Comparison of ENCODE assay signal across 1 cellular context in the genomic region with DNA sequence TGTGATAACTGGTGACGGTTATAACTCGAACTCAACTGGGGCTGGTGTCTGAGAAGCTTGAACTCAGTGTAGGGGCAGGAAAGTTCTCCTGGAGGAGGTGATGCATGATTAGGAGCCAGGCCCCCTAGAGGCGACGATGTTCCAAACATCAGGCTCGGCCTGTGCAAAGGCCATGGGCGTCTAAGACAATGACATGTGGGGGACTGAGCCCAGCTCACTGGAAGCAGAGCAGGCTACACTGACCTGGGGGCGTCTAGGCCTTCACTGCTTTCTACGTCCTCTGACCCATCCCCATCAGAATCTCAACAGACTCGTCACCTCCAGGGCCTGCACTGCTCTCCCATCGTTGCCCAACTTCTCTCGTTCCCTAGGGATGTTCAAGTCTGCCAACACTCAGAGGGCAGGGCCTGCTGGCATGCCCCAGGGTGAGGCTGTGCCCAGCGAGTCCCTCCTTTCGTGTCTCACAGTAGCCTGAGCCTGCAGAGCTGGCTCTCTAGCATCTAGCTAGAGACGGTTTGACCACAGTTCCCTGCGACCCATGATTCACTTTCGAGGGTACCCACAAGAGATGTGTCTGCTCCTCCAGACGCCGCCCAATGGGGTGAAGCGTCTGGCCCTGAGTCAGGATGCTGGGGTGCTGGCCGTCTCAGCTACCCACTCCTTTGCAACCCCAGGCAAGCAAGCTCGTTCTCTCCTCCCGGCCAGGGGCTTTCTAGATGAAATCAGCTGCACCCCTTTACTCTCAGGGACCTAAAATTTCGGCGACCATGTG.
A peak's percentile ranks its signal among the peaks of the same experiment; 100 is the strongest.
TF ChIP-seq lines count a peak whose summit lies in the region.

No MANE protein-coding gene starts in this region.

TF ChIP-seq in HepG2, 621 proteins besides CTCF, POLR2A, EP300 and RAD21 (continued from another document and continues in another):
- TF ChIP-seq, protein P1, sequence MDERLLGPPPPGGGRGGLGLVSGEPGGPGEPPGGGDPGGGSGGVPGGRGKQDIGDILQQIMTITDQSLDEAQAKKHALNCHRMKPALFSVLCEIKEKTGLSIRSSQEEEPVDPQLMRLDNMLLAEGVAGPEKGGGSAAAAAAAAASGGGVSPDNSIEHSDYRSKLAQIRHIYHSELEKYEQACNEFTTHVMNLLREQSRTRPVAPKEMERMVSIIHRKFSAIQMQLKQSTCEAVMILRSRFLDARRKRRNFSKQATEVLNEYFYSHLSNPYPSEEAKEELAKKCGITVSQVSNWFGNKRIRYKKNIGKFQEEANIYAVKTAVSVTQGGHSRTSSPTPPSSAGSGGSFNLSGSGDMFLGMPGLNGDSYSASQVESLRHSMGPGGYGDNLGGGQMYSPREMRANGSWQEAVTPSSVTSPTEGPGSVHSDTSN (CRISPR knock-in tag; IDR thresholded peaks at IDR 0.05): no peak
- TF ChIP-seq MAFK (conservative IDR thresholded peaks at IDR 0.05 in 1 of 2, IDR thresholded peaks at IDR 0.05 in 1 of 2; ENCODE audit: low read length in 2 of 2) (no peak), ZNF30 (CRISPR knock-in tag; IDR thresholded peaks at IDR 0.05) (no peak; the same call in 1 of the 2 replicates), ISL2 (CRISPR knock-in tag; IDR thresholded peaks at IDR 0.05) (no peak), MTA1 (CRISPR knock-in tag; IDR thresholded peaks at IDR 0.05; ENCODE audit: borderline replicate concordance) (no peak), ZNF768 (CRISPR knock-in tag; IDR thresholded peaks at IDR 0.05) (no peak; the same call in 1 of the 2 replicates), CREM (IDR thresholded peaks at IDR 0.05) (no peak), CREM (CRISPR knock-in tag; IDR thresholded peaks at IDR 0.05) (no peak), PTBP1 (IDR thresholded peaks at IDR 0.05; ENCODE audit: low read depth, low read length, poor library complexity, severe bottlenecking) (no peak), ZNF75D (CRISPR knock-in tag; IDR thresholded peaks at IDR 0.05; ENCODE audit: borderline replicate concordance) (no peak), ZNF556 (CRISPR knock-in tag; IDR thresholded peaks at IDR 0.05; ENCODE audit: borderline replicate concordance) (no peak), ARID2 (CRISPR knock-in tag; IDR thresholded peaks at IDR 0.05; ENCODE audit: borderline replicate concordance) (no peak), REXO4 (CRISPR knock-in tag; IDR thresholded peaks at IDR 0.05; ENCODE audit: borderline replicate concordance) (no peak), NR2F6 (IDR thresholded peaks at IDR 0.05) (no peak), NR2F6 (CRISPR knock-in tag; IDR thresholded peaks at IDR 0.05) (no peak), TOE1 (CRISPR knock-in tag; IDR thresholded peaks at IDR 0.05) (no peak), ZNF607 (CRISPR knock-in tag; IDR thresholded peaks at IDR 0.05; ENCODE audit: borderline replicate concordance) (0 out of 2 replicates have a peak, but pooled peaks have one; percentile 6), ZNF530 (CRISPR knock-in tag; IDR thresholded peaks at IDR 0.05; ENCODE audit: low read depth) (no peak), U2AF2 (IDR thresholded peaks at IDR 0.05; ENCODE audit: low read depth, low read length) (no peak), IKZF4 (CRISPR knock-in tag; IDR thresholded peaks at IDR 0.05; ENCODE audit: borderline replicate concordance, low read depth, not compliant biosample characterization) (no peak), NFE2L1 (CRISPR knock-in tag; IDR thresholded peaks at IDR 0.05; ENCODE audit: borderline replicate concordance) (no peak)
- TF ChIP-seq, protein P2, sequence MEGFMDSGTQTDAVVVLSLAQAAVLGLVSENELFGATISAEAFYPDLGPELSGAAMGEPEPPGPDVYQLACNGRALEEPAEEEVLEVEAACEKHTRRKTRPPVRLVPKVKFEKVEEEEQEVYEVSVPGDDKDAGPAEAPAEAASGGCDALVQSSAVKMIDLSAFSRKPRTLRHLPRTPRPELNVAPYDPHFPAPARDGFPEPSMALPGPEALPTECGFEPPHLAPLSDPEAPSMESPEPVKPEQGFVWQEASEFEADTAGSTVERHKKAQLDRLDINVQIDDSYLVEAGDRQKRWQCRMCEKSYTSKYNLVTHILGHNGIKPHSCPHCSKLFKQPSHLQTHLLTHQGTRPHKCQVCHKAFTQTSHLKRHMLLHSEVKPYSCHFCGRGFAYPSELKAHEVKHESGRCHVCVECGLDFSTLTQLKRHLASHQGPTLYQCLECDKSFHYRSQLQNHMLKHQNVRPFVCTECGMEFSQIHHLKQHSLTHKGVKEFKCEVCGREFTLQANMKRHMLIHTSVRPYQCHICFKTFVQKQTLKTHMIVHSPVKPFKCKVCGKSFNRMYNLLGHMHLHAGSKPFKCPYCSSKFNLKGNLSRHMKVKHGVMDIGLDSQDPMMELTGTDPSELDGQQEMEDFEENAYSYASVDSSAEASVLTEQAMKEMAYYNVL (CRISPR knock-in tag; IDR thresholded peaks at IDR 0.05; ENCODE audit: borderline replicate concordance): no peak
- TF ChIP-seq, protein P3, sequence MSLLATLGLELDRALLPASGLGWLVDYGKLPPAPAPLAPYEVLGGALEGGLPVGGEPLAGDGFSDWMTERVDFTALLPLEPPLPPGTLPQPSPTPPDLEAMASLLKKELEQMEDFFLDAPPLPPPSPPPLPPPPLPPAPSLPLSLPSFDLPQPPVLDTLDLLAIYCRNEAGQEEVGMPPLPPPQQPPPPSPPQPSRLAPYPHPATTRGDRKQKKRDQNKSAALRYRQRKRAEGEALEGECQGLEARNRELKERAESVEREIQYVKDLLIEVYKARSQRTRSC (CRISPR knock-in tag; IDR thresholded peaks at IDR 0.05; ENCODE audit: low read depth): no peak
- TF ChIP-seq, protein P4, sequence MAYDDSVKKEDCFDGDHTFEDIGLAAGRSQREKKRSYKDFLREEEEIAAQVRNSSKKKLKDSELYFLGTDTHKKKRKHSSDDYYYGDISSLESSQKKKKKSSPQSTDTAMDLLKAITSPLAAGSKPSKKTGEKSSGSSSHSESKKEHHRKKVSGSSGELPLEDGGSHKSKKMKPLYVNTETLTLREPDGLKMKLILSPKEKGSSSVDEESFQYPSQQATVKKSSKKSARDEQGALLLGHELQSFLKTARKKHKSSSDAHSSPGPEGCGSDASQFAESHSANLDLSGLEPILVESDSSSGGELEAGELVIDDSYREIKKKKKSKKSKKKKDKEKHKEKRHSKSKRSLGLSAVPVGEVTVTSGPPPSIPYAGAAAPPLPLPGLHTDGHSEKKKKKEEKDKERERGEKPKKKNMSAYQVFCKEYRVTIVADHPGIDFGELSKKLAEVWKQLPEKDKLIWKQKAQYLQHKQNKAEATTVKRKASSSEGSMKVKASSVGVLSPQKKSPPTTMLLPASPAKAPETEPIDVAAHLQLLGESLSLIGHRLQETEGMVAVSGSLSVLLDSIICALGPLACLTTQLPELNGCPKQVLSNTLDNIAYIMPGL (CRISPR knock-in tag; IDR thresholded peaks at IDR 0.05; ENCODE audit: borderline replicate concordance in 1 of 2, low read depth in 1 of 2): peak; percentile 75 to 91
- TF ChIP-seq, protein P5, sequence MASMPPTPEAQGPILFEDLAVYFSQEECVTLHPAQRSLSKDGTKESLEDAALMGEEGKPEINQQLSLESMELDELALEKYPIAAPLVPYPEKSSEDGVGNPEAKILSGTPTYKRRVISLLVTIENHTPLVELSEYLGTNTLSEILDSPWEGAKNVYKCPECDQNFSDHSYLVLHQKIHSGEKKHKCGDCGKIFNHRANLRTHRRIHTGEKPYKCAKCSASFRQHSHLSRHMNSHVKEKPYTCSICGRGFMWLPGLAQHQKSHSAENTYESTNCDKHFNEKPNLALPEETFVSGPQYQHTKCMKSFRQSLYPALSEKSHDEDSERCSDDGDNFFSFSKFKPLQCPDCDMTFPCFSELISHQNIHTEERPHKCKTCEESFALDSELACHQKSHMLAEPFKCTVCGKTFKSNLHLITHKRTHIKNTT (CRISPR knock-in tag; IDR thresholded peaks at IDR 0.05): no peak
- TF ChIP-seq, protein P6, sequence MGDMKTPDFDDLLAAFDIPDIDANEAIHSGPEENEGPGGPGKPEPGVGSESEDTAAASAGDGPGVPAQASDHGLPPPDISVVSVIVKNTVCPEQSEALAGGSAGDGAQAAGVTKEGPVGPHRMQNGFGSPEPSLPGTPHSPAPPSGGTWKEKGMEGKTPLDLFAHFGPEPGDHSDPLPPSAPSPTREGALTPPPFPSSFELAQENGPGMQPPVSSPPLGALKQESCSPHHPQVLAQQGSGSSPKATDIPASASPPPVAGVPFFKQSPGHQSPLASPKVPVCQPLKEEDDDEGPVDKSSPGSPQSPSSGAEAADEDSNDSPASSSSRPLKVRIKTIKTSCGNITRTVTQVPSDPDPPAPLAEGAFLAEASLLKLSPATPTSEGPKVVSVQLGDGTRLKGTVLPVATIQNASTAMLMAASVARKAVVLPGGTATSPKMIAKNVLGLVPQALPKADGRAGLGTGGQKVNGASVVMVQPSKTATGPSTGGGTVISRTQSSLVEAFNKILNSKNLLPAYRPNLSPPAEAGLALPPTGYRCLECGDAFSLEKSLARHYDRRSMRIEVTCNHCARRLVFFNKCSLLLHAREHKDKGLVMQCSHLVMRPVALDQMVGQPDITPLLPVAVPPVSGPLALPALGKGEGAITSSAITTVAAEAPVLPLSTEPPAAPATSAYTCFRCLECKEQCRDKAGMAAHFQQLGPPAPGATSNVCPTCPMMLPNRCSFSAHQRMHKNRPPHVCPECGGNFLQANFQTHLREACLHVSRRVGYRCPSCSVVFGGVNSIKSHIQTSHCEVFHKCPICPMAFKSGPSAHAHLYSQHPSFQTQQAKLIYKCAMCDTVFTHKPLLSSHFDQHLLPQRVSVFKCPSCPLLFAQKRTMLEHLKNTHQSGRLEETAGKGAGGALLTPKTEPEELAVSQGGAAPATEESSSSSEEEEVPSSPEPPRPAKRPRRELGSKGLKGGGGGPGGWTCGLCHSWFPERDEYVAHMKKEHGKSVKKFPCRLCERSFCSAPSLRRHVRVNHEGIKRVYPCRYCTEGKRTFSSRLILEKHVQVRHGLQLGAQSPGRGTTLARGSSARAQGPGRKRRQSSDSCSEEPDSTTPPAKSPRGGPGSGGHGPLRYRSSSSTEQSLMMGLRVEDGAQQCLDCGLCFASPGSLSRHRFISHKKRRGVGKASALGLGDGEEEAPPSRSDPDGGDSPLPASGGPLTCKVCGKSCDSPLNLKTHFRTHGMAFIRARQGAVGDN (CRISPR knock-in tag; IDR thresholded peaks at IDR 0.05): no peak
- TF ChIP-seq, protein P7, sequence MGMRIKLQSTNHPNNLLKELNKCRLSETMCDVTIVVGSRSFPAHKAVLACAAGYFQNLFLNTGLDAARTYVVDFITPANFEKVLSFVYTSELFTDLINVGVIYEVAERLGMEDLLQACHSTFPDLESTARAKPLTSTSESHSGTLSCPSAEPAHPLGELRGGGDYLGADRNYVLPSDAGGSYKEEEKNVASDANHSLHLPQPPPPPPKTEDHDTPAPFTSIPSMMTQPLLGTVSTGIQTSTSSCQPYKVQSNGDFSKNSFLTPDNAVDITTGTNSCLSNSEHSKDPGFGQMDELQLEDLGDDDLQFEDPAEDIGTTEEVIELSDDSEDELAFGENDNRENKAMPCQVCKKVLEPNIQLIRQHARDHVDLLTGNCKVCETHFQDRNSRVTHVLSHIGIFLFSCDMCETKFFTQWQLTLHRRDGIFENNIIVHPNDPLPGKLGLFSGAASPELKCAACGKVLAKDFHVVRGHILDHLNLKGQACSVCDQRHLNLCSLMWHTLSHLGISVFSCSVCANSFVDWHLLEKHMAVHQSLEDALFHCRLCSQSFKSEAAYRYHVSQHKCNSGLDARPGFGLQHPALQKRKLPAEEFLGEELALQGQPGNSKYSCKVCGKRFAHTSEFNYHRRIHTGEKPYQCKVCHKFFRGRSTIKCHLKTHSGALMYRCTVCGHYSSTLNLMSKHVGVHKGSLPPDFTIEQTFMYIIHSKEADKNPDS (CRISPR knock-in tag; IDR thresholded peaks at IDR 0.05): no peak
- TF ChIP-seq, protein P8, sequence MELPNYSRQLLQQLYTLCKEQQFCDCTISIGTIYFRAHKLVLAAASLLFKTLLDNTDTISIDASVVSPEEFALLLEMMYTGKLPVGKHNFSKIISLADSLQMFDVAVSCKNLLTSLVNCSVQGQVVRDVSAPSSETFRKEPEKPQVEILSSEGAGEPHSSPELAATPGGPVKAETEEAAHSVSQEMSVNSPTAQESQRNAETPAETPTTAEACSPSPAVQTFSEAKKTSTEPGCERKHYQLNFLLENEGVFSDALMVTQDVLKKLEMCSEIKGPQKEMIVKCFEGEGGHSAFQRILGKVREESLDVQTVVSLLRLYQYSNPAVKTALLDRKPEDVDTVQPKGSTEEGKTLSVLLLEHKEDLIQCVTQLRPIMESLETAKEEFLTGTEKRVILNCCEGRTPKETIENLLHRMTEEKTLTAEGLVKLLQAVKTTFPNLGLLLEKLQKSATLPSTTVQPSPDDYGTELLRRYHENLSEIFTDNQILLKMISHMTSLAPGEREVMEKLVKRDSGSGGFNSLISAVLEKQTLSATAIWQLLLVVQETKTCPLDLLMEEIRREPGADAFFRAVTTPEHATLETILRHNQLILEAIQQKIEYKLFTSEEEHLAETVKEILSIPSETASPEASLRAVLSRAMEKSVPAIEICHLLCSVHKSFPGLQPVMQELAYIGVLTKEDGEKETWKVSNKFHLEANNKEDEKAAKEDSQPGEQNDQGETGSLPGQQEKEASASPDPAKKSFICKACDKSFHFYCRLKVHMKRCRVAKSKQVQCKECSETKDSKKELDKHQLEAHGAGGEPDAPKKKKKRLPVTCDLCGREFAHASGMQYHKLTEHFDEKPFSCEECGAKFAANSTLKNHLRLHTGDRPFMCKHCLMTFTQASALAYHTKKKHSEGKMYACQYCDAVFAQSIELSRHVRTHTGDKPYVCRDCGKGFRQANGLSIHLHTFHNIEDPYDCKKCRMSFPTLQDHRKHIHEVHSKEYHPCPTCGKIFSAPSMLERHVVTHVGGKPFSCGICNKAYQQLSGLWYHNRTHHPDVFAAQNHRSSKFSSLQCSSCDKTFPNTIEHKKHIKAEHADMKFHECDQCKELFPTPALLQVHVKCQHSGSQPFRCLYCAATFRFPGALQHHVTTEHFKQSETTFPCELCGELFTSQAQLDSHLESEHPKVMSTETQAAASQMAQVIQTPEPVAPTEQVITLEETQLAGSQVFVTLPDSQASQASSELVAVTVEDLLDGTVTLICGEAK (IDR thresholded peaks at IDR 0.05): no peak
- TF ChIP-seq, protein P8 (CRISPR knock-in tag; IDR thresholded peaks at IDR 0.05): no peak
